ENCODE assay signal across 8 cellular contexts in the genomic region with DNA sequence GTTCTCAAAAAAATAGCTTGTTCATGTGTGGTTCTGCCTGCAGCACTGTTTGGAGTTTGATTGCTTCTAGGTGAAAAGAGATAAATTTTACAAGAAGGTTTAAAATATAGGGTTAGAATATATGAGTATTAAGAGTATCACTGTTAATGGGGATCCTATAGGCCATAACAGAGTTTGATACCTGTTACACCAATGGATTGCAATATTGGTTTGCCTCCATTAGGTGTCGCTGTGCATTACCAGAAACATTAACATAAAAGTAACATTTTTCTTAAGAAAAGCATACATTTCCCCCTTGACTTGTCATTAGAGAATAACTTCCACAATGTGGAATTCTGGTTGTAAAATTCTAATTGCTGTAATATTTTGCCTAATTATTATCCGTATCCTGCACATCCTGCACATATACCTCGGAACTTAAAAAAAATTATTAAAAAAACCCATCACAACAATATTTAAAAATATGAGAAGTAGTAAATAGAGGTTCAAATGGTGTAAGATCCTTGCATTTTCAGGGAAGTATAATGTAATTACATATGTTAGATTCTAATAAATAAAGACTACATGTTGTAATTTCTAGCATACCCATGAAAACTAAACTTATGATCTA.
DNase-seq lines count a peak whose midpoint lies in the region; TF ChIP-seq lines count a peak whose summit lies in the region.
"Not testable (repeated sequence)": the region's sequence is repeated elsewhere in the genome, so short reads cannot be mapped to it uniquely, and the experiment has no call there.

No MANE protein-coding gene starts in this region.

- not testable (repeated sequence) for H3K4me3 Mint-ChIP-seq in progenitor cell of endocrine pancreas (ENCODE audit: low read depth)

- BruUV-seq in A673 (replicated peaks; lab: Mats Ljungman, UMichigan): not testable (repeated sequence)

- H3K27me3 Mint-ChIP-seq in progenitor cell of endocrine pancreas: not testable (repeated sequence)

- not testable (repeated sequence) for H3K9me3 Mint-ChIP-seq in progenitor cell of endocrine pancreas (ENCODE audit: low read depth)

- H3K27me3 ChIP-seq in A673 (replicated peaks; ENCODE audit: insufficient read depth, low read depth, low read length, poor library complexity); NT2/D1 (ENCODE audit: insufficient read depth, insufficient read length): not testable (repeated sequence)

- H3K9ac ChIP-seq in NT2/D1 (ENCODE audit: insufficient read length, low read depth): not testable (repeated sequence)

- CTCF ChIA-PET in A673 (lab: Charles Lee); GM10248 (lab: Yijun Ruan, JAX): not testable (repeated sequence)

- H3K36me3 ChIP-seq in A673 (ENCODE audit: insufficient read depth, low read length, poor library complexity, severe bottlenecking); NT2/D1 (ENCODE audit: insufficient read depth, insufficient read length, low read length): not testable (repeated sequence)

- H3K36me3 Mint-ChIP-seq in progenitor cell of endocrine pancreas (ENCODE audit: insufficient read depth): not testable (repeated sequence)

- not testable (repeated sequence) for H3K4me3 ChIP-seq in A673 (ENCODE audit: low read depth, low read length, poor library complexity, severe bottlenecking); NT2/D1 (ENCODE audit: insufficient read length, low read depth)

- not testable (repeated sequence) for H3K4me1 Mint-ChIP-seq in progenitor cell of endocrine pancreas (ENCODE audit: low read depth)

- H3K4me1 ChIP-seq in A673 (ENCODE audit: insufficient read depth, low read length, poor library complexity, severe bottlenecking); NT2/D1 (ENCODE audit: insufficient read depth, insufficient read length): not testable (repeated sequence)

- peak; percentile 51 for TF ChIP-seq CTCF in A673 (conservative IDR thresholded peaks at IDR 0.05; ENCODE audit: low read depth, low read length)
- TF ChIP-seq CTCF in GM10248 (IDR thresholded peaks at IDR 0.05; ENCODE audit: control extremely low read depth, extremely low read depth, low read depth, missing control alignments): peak; percentile 51
- peak; percentile 64 for TF ChIP-seq CTCF in progenitor cell of endocrine pancreas (IDR thresholded peaks at IDR 0.05; ENCODE audit: unreplicated experiment)

- POLR2A ChIA-PET in A673 (lab: Charles Lee; ENCODE audit: low non-redundant PET); GM10248 (lab: Yijun Ruan, JAX): not testable (repeated sequence)

- intact Hi-C loops in A673 (cut with micrococcal nuclease; ENCODE audit: unreplicated experiment): not testable (repeated sequence)

- H3K27ac Mint-ChIP-seq in progenitor cell of endocrine pancreas: not testable (repeated sequence)

- H3K9me3 ChIP-seq in A673 (ENCODE audit: low read depth, low read length, poor library complexity, severe bottlenecking); NT2/D1 (ENCODE audit: insufficient read depth, low read length): not testable (repeated sequence)

- H3K27ac ChIP-seq in A673 (ENCODE audit: low read depth, low read length, poor library complexity, severe bottlenecking): not testable (repeated sequence)

- DNase-seq in A673 (ENCODE audit: low spot score) (peak; percentile 42), LoVo (ENCODE audit: low spot score) (peak; percentile 35), NT2/D1 (ENCODE audit: low read depth, low spot score) (peak; percentile 27), dermis microvascular lymphatic vessel endothelial cell (ENCODE audit: low read depth in 2 of 2) (peak; percentile 7 to 35), iris pigment epithelial cell (ENCODE audit: low read depth) (peak; percentile 14)
- DNase-seq in GM10248 (ENCODE audit: extremely low spot score); progenitor cell of endocrine pancreas (ENCODE audit: low spot score, unreplicated experiment): not testable (repeated sequence)
- DNase-seq in activated CD4-positive, alpha-beta T cell treated with anti-CD3 and anti-CD28 coated beads, Interleukin-2, amount 50 U/mL, for 48 hours: peak; percentile 5 to 27
